8 cellular contexts compared by ENCODE assay signal in genomic region chr9:70411930-70412677, GRCh38. TPM values are rescaled to one million over a fixed set of nuclear protein-coding genes. Genes with fewer than 3 reads are reported as not detected.
DNase-seq lines count a peak whose midpoint lies in the region; ATAC-seq lines count a peak whose summit lies in the region.

No MANE protein-coding gene starts in this region.

- CTCF ChIA-PET in CD4-positive, alpha-beta memory T cell (lab: Charles Lee; ENCODE audit: partially characterized antibody), result interaction anchor here (1.0 to 1.7 kb wide), 5 partner anchors 9 to 72 kb away, joined by 3 to 8 read pairs (median 4); no protein-coding TSS in a partner anchor
- CTCF ChIA-PET in activated CD4-positive, alpha-beta memory T cell treated with anti-CD3 and anti-CD28 coated beads for 36 hours (lab: Charles Lee), result interaction anchor here (0.5 to 1.6 kb wide), 2 partner anchors 55 to 191 kb away, joined by 3 read pairs; no protein-coding TSS in a partner anchor

- H3K27me3 ChIP-seq in CD4-positive, alpha-beta memory T cell (ENCODE audit: insufficient read depth, low read length), result no peaks in the 10 kb centered on the region
- no peaks in the 10 kb centered on the region for H3K27me3 ChIP-seq in effector memory CD4-positive, alpha-beta T cell (replicated peaks; ENCODE audit: control insufficient read depth, insufficient read depth, low read length, poor library complexity, severe bottlenecking)

- H3K4me3 ChIP-seq in CD4-positive, alpha-beta memory T cell (ENCODE audit: low read length in 2 of 2), result peak overlapping the region; percentile 78 to 95
- H3K4me3 ChIP-seq in effector memory CD4-positive, alpha-beta T cell (ENCODE audit: insufficient read depth, low read depth, low read length, poor library complexity, severe bottlenecking), result peak overlapping the region; percentile 94

- H3K4me1 Mint-ChIP-seq in CD4-positive, alpha-beta memory T cell, result peaks cover 37 to 71% (median 52%) of the 10 kb centered on the region in 4 donors
- H3K4me1 Mint-ChIP-seq in activated CD4-positive, alpha-beta memory T cell treated with anti-CD3 and anti-CD28 coated beads for 36 hours (ENCODE audit: low read depth), result peaks cover 45% of the 10 kb centered on the region

- H3K9me3 ChIP-seq in CD4-positive, alpha-beta memory T cell (ENCODE audit: control insufficient read depth in 1 of 2, low read length in 2 of 2), result no peaks in the 10 kb centered on the region
- H3K9me3 ChIP-seq in effector memory CD4-positive, alpha-beta T cell (ENCODE audit: control insufficient read depth, low read length), result no peaks in the 10 kb centered on the region

- intact Hi-C loops in CD4-positive, alpha-beta memory T cell (cut with micrococcal nuclease), result loop anchor here (1.0 to 10.0 kb wide), 12 partner anchors 8 to 1950 kb away; partner anchors contain the start of genes ABHD17B, APBA1, C9orf85 and CEMIP2
- intact Hi-C loops in activated CD4-positive, alpha-beta memory T cell treated with anti-CD3 and anti-CD28 coated beads for 36 hours (cut with micrococcal nuclease), result loop anchor here (1.0 to 10.0 kb wide), 10 partner anchors 8 to 1953 kb away; partner anchors contain the start of genes CEMIP2, SMC5 and ZFAND5

- peaks cover 0 to 22% of the 10 kb centered on the region in 2 donors for H3K36me3 Mint-ChIP-seq in CD4-positive, alpha-beta memory T cell
- peaks cover 19% of the 10 kb centered on the region for H3K36me3 Mint-ChIP-seq in activated CD4-positive, alpha-beta memory T cell treated with anti-CD3 and anti-CD28 coated beads for 36 hours

- peaks cover 0 to 3% (median 0%) of the 10 kb centered on the region in 8 donors for H3K9me3 Mint-ChIP-seq in CD4-positive, alpha-beta memory T cell
- H3K9me3 Mint-ChIP-seq in activated CD4-positive, alpha-beta memory T cell treated with anti-CD3 and anti-CD28 coated beads for 36 hours, result no peaks in the 10 kb centered on the region

- ATAC-seq in GM21423 (IDR thresholded peaks at IDR 0.05; ENCODE audit: unreplicated experiment), result peak; percentile 24

- H3K4me3 Mint-ChIP-seq in CD4-positive, alpha-beta memory T cell, result peak overlapping the region; percentile 94 to 100 (median 99)
- peak overlapping the region; percentile 97 for H3K4me3 Mint-ChIP-seq in activated CD4-positive, alpha-beta memory T cell treated with anti-CD3 and anti-CD28 coated beads for 36 hours

- DNase-seq in CD4-positive, alpha-beta memory T cell, result peak; percentile 53 to 82 (median 67)
- DNase-seq in M059J (ENCODE audit: low read depth) (peak; percentile 97), medulla oblongata (ENCODE audit: extremely low spot score) (peak; percentile 68), GOT3 (lab: John Stamatoyannopoulos, UW) (no peak)
- DNase-seq in activated CD4-positive, alpha-beta memory T cell treated with anti-CD3 and anti-CD28 coated beads for 36 hours, result peak; percentile 84
- DNase-seq in effector memory CD4-positive, alpha-beta T cell, result peak; percentile 64 to 71 (median 69)
- peak; percentile 54 to 66 for DNase-seq in stimulated activated CD8-positive, alpha-beta memory T cell treated with anti-CD3 and anti-CD28 coated beads, Interleukin-15, amount 100 ng/mL, for 48 hours (ENCODE audit: low read depth in 2 of 2)

- H3K4me1 ChIP-seq in CD4-positive, alpha-beta memory T cell (ENCODE audit: insufficient read depth, low read length), result peaks cover 57% of the 10 kb centered on the region
- peaks cover 29% of the 10 kb centered on the region for H3K4me1 ChIP-seq in effector memory CD4-positive, alpha-beta T cell (ENCODE audit: control insufficient read depth, insufficient read depth, low read length, poor library complexity, severe bottlenecking)

- POLR2A ChIA-PET in CD4-positive, alpha-beta memory T cell (lab: Charles Lee; ENCODE audit: partially characterized antibody), result interaction anchor here (0.6 to 5.9 kb wide), 19 partner anchors 8 to 190 kb away, joined by 3 to 104 read pairs (median 5); partner anchors contain the start of gene SMC5
- POLR2A ChIA-PET in activated CD4-positive, alpha-beta memory T cell treated with anti-CD3 and anti-CD28 coated beads for 36 hours (lab: Charles Lee), result interaction anchor here (0.6 to 3.7 kb wide), 6 partner anchors 8 to 959 kb away, joined by 3 to 47 read pairs (median 4); no protein-coding TSS in a partner anchor

- no peaks in the 10 kb centered on the region for H3K36me3 ChIP-seq in CD4-positive, alpha-beta memory T cell (ENCODE audit: insufficient read depth, low read length)
- H3K36me3 ChIP-seq in effector memory CD4-positive, alpha-beta T cell (ENCODE audit: control insufficient read depth, insufficient read depth, low read length), result peaks cover 7% of the 10 kb centered on the region

- peak overlapping the region; percentile 96 to 100 (median 98) for H3K27ac Mint-ChIP-seq in CD4-positive, alpha-beta memory T cell
- peak overlapping the region; percentile 100 for H3K27ac Mint-ChIP-seq in activated CD4-positive, alpha-beta memory T cell treated with anti-CD3 and anti-CD28 coated beads for 36 hours

- H3K27ac ChIP-seq in CD4-positive, alpha-beta memory T cell (ENCODE audit: low read depth, low read length), result peak overlapping the region; percentile 98
- H3K27ac ChIP-seq in effector memory CD4-positive, alpha-beta T cell (ENCODE audit: insufficient read depth, low read length, poor library complexity, severe bottlenecking), result peak overlapping the region; percentile 99

- H3K27me3 Mint-ChIP-seq in CD4-positive, alpha-beta memory T cell, result peaks cover 0 to 2% of the 10 kb centered on the region in 2 donors
- H3K27me3 Mint-ChIP-seq in activated CD4-positive, alpha-beta memory T cell treated with anti-CD3 and anti-CD28 coated beads for 36 hours, result peaks cover 2% of the 10 kb centered on the region

RNA-seq across cellular contexts. Expression of gene KLF9, which starts 2.4 kb away (rescaled TPM):
- 10 to 100 TPM; 18.6 to 20.6 TPM for total RNA-seq in CD4-positive, alpha-beta memory T cell
- polyA plus RNA-seq in CD4-positive, alpha-beta memory T cell, result 1 to 10 TPM; 1.3 to 4.1 TPM
- total RNA-seq in M059J (2014; rRNA removed; shearing (Covaris generic)), result 16.0 and 20.7 TPM in 2 replicates
- 10 to 100 TPM; 23.7 to 24.5 TPM for total RNA-seq in activated CD4-positive, alpha-beta memory T cell treated with anti-CD3 and anti-CD28 coated beads for 36 hours
